20 cellular contexts compared by ENCODE assay signal in genomic region chr4:47717173-47717572, GRCh38.
"Had no signal": no experiment of that assay in that cellular context is flagged by ENCODE, and none has a peak within 500 bp of the region (broad histone marks: within the 10 kb centered on the region; RNA-seq: fewer than 3 reads in every experiment).

No MANE protein-coding gene starts in this region.

- H3K4me1 Mint-ChIP-seq: activated CD4-positive, alpha-beta T cell treated with anti-CD3 and anti-CD28 coated beads for 36 hours; activated naive CD8-positive, alpha-beta T cell treated with anti-CD3 and anti-CD28 coated beads, Interleukin-2, amount 10 ng/mL, durations not matched to agents 7 days and 5 days; immature natural killer cell; naive B cell; stimulated activated memory B cell treated with anti-CD40 and anti-IgM and Interleukin-4, amounts not matched to agents 10 μg/mL and 1 μg/mL and 100 μg/mL, for 72 hours had no signal

- H3K27me3 ChIP-seq: pancreas, right lobe of liver had no signal

- DNase-seq: activated CD4-positive, alpha-beta T cell treated with anti-CD3 and anti-CD28 coated beads for 36 hours; activated CD4-positive, alpha-beta T cell treated with anti-CD3 and anti-CD28 coated beads, Interleukin-2, amount 50 U/mL, for 48 hours; activated gamma-delta T cell treated with Interleukin-2 at 50 U/mL for 16 hours; activated naive CD8-positive, alpha-beta T cell treated with anti-CD3 and anti-CD28 coated beads, Interleukin-2, amount 10 ng/mL, durations not matched to agents 7 days and 5 days; activated T-cell treated with anti-CD3 and anti-CD28 coated beads for 4 hours; amygdala; dermis blood vessel endothelial cell; effector memory CD4-positive, alpha-beta T cell; immature natural killer cell; kidney glomerular epithelial cell; left ventricle myocardium inferior; mammary epithelial cell; naive B cell; pancreas; right lobe of liver; stimulated activated CD4-positive, alpha-beta T cell treated with anti-CD3 and anti-CD28 coated beads, Interleukin-4, amount 100 ng/mL, for 1 hour had no signal

- H3K4me2 ChIP-seq: smooth muscle cell had no signal

- H3K27ac ChIP-seq: left ventricle myocardium inferior, pancreas, right lobe of liver had no signal

- H3K36me3 ChIP-seq: left ventricle myocardium inferior, pancreas, right lobe of liver had no signal

- H3K9me3 Mint-ChIP-seq: activated naive CD8-positive, alpha-beta T cell treated with anti-CD3 and anti-CD28 coated beads, Interleukin-2, amount 10 ng/mL, durations not matched to agents 7 days and 5 days; activated T-helper 1 cell treated with anti-CD3 and anti-CD28 coated beads, Interleukin-12 subunit alpha, Interleukin-12 subunit beta, Interleukin-2, Interleukin-4 antibody, amounts not matched to agents 30 ng/mL and 10 ng/mL and 1 ng/mL, durations not matched to agents 14 hours and 24 hours and 36 hours; immature natural killer cell; stimulated activated memory B cell treated with anti-CD40 and anti-IgM and Interleukin-4, amounts not matched to agents 10 μg/mL and 1 μg/mL and 100 μg/mL, for 72 hours; T-helper 2 cell treated with Interferon-gamma antibody and Interleukin-4, amounts not matched to agents 5 μg/mL and 100 μg/mL, for 36 hours had no signal

- H3K4me3 ChIP-seq: left ventricle myocardium inferior, pancreas, right lobe of liver, smooth muscle cell had no signal

- ATAC-seq: activated CD4-positive, alpha-beta T cell treated with anti-CD3 and anti-CD28 coated beads for 36 hours; pancreas; right lobe of liver; stimulated activated memory B cell treated with anti-CD40 and anti-IgM and Interleukin-4, amounts not matched to agents 10 μg/mL and 1 μg/mL and 100 μg/mL, for 72 hours had no signal

- H3K4me3 Mint-ChIP-seq: activated CD4-positive, alpha-beta T cell treated with anti-CD3 and anti-CD28 coated beads for 36 hours; activated naive CD8-positive, alpha-beta T cell treated with anti-CD3 and anti-CD28 coated beads, Interleukin-2, amount 10 ng/mL, durations not matched to agents 7 days and 5 days; activated T-helper 1 cell treated with anti-CD3 and anti-CD28 coated beads, Interleukin-12 subunit alpha, Interleukin-12 subunit beta, Interleukin-2, Interleukin-4 antibody, amounts not matched to agents 30 ng/mL and 10 ng/mL and 1 ng/mL, durations not matched to agents 14 hours and 24 hours and 36 hours; immature natural killer cell; naive B cell; stimulated activated memory B cell treated with anti-CD40 and anti-IgM and Interleukin-4, amounts not matched to agents 10 μg/mL and 1 μg/mL and 100 μg/mL, for 72 hours; T-helper 2 cell treated with Interferon-gamma antibody and Interleukin-4, amounts not matched to agents 5 μg/mL and 100 μg/mL, for 36 hours had no signal

- H3K9me3 ChIP-seq: left ventricle myocardium inferior, pancreas, right lobe of liver had no signal

- H3K36me3 Mint-ChIP-seq: activated naive CD8-positive, alpha-beta T cell treated with anti-CD3 and anti-CD28 coated beads, Interleukin-2, amount 10 ng/mL, durations not matched to agents 7 days and 5 days; immature natural killer cell; naive B cell; stimulated activated memory B cell treated with anti-CD40 and anti-IgM and Interleukin-4, amounts not matched to agents 10 μg/mL and 1 μg/mL and 100 μg/mL, for 72 hours had no signal

- H3K27ac Mint-ChIP-seq: activated CD4-positive, alpha-beta T cell treated with anti-CD3 and anti-CD28 coated beads for 36 hours; activated naive CD8-positive, alpha-beta T cell treated with anti-CD3 and anti-CD28 coated beads, Interleukin-2, amount 10 ng/mL, durations not matched to agents 7 days and 5 days; activated T-helper 1 cell treated with anti-CD3 and anti-CD28 coated beads, Interleukin-12 subunit alpha, Interleukin-12 subunit beta, Interleukin-2, Interleukin-4 antibody, amounts not matched to agents 30 ng/mL and 10 ng/mL and 1 ng/mL, durations not matched to agents 14 hours and 24 hours and 36 hours; immature natural killer cell; naive B cell; stimulated activated memory B cell treated with anti-CD40 and anti-IgM and Interleukin-4, amounts not matched to agents 10 μg/mL and 1 μg/mL and 100 μg/mL, for 72 hours; T-helper 2 cell treated with Interferon-gamma antibody and Interleukin-4, amounts not matched to agents 5 μg/mL and 100 μg/mL, for 36 hours had no signal
